Comparison of ENCODE assay signal across 1 cellular context in the genomic region with DNA sequence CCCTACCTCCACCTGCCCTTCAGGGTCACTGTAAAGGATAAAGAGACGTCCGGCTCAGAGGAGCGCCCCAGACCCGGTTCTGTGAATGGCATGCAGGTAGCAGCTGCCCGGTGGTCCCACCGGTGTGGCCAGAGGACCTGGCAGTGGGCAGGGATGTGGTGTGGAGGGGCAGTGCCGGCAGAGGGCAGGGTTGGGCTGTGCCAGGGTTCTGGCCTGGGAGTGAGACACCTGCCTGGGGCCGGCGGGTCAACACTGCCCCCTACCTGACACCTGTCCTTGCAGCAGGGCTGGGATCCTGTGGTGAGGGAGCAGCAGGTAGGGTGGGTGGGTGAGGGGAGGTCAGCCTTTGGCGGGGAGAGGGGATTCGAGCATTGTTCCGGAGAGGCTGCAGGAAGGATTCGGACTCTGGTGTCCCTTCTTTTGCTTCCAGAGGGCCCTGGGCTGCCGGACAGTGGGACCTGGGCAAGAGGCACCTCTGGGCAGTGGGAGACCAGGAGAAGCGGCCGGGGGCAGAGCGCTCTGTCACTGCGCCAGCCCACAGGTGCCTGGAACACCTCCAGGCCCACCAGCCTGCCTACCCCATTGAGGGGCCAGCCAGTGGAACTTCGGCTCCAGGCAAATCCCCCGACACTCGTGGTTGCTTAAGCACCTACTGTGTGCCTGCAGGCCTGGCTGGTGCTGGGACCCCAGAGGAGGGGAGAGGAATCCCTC.
A peak's percentile ranks its signal among the peaks of the same experiment; 100 is the strongest.
TF ChIP-seq lines count a peak whose summit lies in the region.

No MANE protein-coding gene starts in this region.

TF ChIP-seq in HepG2, 621 proteins besides CTCF, POLR2A, EP300 and RAD21 (continued from another document and continues in another):
- TF ChIP-seq, protein P1, sequence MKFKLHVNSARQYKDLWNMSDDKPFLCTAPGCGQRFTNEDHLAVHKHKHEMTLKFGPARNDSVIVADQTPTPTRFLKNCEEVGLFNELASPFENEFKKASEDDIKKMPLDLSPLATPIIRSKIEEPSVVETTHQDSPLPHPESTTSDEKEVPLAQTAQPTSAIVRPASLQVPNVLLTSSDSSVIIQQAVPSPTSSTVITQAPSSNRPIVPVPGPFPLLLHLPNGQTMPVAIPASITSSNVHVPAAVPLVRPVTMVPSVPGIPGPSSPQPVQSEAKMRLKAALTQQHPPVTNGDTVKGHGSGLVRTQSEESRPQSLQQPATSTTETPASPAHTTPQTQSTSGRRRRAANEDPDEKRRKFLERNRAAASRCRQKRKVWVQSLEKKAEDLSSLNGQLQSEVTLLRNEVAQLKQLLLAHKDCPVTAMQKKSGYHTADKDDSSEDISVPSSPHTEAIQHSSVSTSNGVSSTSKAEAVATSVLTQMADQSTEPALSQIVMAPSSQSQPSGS (CRISPR knock-in tag; IDR thresholded peaks at IDR 0.05), result peak; percentile 46; the same call in 1 of the 2 replicates
- TF ChIP-seq ZNF530 (CRISPR knock-in tag; IDR thresholded peaks at IDR 0.05; ENCODE audit: low read depth), result no peak
- TF ChIP-seq ZNF556 (CRISPR knock-in tag; IDR thresholded peaks at IDR 0.05; ENCODE audit: borderline replicate concordance), result no peak
- peak; percentile 49 for TF ChIP-seq ZFX (CRISPR knock-in tag; IDR thresholded peaks at IDR 0.05; ENCODE audit: low read depth)
- TF ChIP-seq ZNF496 (CRISPR knock-in tag; IDR thresholded peaks at IDR 0.05; ENCODE audit: insufficient replicate concordance), result no peak
- TF ChIP-seq HDAC2 (CRISPR knock-in tag; IDR thresholded peaks at IDR 0.05), result peak; percentile 46; the same call in 1 of the 2 replicates
- TF ChIP-seq CBX5 (CRISPR knock-in tag; IDR thresholded peaks at IDR 0.05; ENCODE audit: borderline replicate concordance), result peak; percentile 72; the same call in 1 of the 2 replicates
- TF ChIP-seq GABPA (IDR thresholded peaks at IDR 0.05; ENCODE audit: low read depth, low read length), result no peak
- TF ChIP-seq GABPA (CRISPR knock-in tag; IDR thresholded peaks at IDR 0.05; ENCODE audit: low read depth), result 0 out of 2 replicates have a peak, but pooled peaks have one; percentile 10
- TF ChIP-seq PHF8 (CRISPR knock-in tag; IDR thresholded peaks at IDR 0.05), result no peak
- TF ChIP-seq GABPB1 (CRISPR knock-in tag; IDR thresholded peaks at IDR 0.05), result peak; percentile 32; the same call in 1 of the 2 replicates
- 0 out of 2 replicates have a peak, but pooled peaks have one; percentile 66 for TF ChIP-seq ZNF619 (CRISPR knock-in tag; IDR thresholded peaks at IDR 0.05)
- no peak for TF ChIP-seq ZNF3 (CRISPR knock-in tag; IDR thresholded peaks at IDR 0.05)
- TF ChIP-seq, protein P2, sequence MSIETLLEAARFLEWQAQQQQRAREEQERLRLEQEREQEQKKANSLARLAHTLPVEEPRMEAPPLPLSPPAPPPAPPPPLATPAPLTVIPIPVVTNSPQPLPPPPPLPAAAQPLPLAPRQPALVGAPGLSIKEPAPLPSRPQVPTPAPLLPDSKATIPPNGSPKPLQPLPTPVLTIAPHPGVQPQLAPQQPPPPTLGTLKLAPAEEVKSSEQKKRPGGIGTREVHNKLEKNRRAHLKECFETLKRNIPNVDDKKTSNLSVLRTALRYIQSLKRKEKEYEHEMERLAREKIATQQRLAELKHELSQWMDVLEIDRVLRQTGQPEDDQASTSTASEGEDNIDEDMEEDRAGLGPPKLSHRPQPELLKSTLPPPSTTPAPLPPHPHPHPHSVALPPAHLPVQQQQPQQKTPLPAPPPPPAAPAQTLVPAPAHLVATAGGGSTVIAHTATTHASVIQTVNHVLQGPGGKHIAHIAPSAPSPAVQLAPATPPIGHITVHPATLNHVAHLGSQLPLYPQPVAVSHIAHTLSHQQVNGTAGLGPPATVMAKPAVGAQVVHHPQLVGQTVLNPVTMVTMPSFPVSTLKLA (IDR thresholded peaks at IDR 0.05), result no peak
- TF ChIP-seq STAG1 (CRISPR knock-in tag; IDR thresholded peaks at IDR 0.05), result peak; percentile 90
- TF ChIP-seq SOX5 (CRISPR knock-in tag; IDR thresholded peaks at IDR 0.05; ENCODE audit: borderline replicate concordance), result peak; percentile 32; the same call in 1 of the 2 replicates
- TF ChIP-seq, protein P3, sequence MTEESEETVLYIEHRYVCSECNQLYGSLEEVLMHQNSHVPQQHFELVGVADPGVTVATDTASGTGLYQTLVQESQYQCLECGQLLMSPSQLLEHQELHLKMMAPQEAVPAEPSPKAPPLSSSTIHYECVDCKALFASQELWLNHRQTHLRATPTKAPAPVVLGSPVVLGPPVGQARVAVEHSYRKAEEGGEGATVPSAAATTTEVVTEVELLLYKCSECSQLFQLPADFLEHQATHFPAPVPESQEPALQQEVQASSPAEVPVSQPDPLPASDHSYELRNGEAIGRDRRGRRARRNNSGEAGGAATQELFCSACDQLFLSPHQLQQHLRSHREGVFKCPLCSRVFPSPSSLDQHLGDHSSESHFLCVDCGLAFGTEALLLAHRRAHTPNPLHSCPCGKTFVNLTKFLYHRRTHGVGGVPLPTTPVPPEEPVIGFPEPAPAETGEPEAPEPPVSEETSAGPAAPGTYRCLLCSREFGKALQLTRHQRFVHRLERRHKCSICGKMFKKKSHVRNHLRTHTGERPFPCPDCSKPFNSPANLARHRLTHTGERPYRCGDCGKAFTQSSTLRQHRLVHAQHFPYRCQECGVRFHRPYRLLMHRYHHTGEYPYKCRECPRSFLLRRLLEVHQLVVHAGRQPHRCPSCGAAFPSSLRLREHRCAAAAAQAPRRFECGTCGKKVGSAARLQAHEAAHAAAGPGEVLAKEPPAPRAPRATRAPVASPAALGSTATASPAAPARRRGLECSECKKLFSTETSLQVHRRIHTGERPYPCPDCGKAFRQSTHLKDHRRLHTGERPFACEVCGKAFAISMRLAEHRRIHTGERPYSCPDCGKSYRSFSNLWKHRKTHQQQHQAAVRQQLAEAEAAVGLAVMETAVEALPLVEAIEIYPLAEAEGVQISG (CRISPR knock-in tag; IDR thresholded peaks at IDR 0.05), result 0 out of 2 replicates have a peak, but pooled peaks have one; percentile 13
- TF ChIP-seq ZKSCAN1 (IDR thresholded peaks at IDR 0.05; ENCODE audit: low read length), result peak; percentile 74; the same call in 1 of the 2 replicates
- TF ChIP-seq, protein P4, sequence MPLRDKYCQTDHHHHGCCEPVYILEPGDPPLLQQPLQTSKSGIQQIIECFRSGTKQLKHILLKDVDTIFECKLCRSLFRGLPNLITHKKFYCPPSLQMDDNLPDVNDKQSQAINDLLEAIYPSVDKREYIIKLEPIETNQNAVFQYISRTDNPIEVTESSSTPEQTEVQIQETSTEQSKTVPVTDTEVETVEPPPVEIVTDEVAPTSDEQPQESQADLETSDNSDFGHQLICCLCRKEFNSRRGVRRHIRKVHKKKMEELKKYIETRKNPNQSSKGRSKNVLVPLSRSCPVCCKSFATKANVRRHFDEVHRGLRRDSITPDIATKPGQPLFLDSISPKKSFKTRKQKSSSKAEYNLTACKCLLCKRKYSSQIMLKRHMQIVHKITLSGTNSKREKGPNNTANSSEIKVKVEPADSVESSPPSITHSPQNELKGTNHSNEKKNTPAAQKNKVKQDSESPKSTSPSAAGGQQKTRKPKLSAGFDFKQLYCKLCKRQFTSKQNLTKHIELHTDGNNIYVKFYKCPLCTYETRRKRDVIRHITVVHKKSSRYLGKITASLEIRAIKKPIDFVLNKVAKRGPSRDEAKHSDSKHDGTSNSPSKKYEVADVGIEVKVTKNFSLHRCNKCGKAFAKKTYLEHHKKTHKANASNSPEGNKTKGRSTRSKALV (CRISPR knock-in tag; IDR thresholded peaks at IDR 0.05), result 0 out of 2 replicates have a peak, but pooled peaks have one; percentile 59
- 0 out of 2 replicates have a peak, but pooled peaks have one; percentile 15 for TF ChIP-seq ZFP90 (CRISPR knock-in tag; IDR thresholded peaks at IDR 0.05; ENCODE audit: borderline replicate concordance)
- TF ChIP-seq ZNF205 (CRISPR knock-in tag; IDR thresholded peaks at IDR 0.05), result 0 out of 2 replicates have a peak, but pooled peaks have one; percentile 52
- TF ChIP-seq, protein P5, sequence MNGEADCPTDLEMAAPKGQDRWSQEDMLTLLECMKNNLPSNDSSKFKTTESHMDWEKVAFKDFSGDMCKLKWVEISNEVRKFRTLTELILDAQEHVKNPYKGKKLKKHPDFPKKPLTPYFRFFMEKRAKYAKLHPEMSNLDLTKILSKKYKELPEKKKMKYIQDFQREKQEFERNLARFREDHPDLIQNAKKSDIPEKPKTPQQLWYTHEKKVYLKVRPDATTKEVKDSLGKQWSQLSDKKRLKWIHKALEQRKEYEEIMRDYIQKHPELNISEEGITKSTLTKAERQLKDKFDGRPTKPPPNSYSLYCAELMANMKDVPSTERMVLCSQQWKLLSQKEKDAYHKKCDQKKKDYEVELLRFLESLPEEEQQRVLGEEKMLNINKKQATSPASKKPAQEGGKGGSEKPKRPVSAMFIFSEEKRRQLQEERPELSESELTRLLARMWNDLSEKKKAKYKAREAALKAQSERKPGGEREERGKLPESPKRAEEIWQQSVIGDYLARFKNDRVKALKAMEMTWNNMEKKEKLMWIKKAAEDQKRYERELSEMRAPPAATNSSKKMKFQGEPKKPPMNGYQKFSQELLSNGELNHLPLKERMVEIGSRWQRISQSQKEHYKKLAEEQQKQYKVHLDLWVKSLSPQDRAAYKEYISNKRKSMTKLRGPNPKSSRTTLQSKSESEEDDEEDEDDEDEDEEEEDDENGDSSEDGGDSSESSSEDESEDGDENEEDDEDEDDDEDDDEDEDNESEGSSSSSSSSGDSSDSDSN (CRISPR knock-in tag; IDR thresholded peaks at IDR 0.05), result 0 out of 2 replicates have a peak, but pooled peaks have one; percentile 21
- TF ChIP-seq ZSCAN25 (CRISPR knock-in tag; IDR thresholded peaks at IDR 0.05), result peak; percentile 97
- peak; percentile 17; the same call in 1 of the 2 replicates for TF ChIP-seq NCOA2 (CRISPR knock-in tag; IDR thresholded peaks at IDR 0.05)
- TF ChIP-seq, protein P6, sequence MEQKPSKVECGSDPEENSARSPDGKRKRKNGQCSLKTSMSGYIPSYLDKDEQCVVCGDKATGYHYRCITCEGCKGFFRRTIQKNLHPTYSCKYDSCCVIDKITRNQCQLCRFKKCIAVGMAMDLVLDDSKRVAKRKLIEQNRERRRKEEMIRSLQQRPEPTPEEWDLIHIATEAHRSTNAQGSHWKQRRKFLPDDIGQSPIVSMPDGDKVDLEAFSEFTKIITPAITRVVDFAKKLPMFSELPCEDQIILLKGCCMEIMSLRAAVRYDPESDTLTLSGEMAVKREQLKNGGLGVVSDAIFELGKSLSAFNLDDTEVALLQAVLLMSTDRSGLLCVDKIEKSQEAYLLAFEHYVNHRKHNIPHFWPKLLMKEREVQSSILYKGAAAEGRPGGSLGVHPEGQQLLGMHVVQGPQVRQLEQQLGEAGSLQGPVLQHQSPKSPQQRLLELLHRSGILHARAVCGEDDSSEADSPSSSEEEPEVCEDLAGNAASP (CRISPR knock-in tag; IDR thresholded peaks at IDR 0.05; ENCODE audit: borderline replicate concordance), result peak; percentile 37; the same call in 1 of the 2 replicates
- 0 out of 2 replicates have a peak, but pooled peaks have one; percentile 15 for TF ChIP-seq KAT8 (CRISPR knock-in tag; IDR thresholded peaks at IDR 0.05)
- TF ChIP-seq, protein P7, sequence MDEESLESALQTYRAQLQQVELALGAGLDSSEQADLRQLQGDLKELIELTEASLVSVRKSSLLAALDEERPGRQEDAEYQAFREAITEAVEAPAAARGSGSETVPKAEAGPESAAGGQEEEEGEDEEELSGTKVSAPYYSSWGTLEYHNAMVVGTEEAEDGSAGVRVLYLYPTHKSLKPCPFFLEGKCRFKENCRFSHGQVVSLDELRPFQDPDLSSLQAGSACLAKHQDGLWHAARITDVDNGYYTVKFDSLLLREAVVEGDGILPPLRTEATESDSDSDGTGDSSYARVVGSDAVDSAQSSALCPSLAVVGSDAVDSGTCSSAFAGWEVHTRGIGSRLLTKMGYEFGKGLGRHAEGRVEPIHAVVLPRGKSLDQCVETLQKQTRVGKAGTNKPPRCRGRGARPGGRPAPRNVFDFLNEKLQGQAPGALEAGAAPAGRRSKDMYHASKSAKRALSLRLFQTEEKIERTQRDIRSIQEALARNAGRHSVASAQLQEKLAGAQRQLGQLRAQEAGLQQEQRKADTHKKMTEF (CRISPR knock-in tag; IDR thresholded peaks at IDR 0.05), result peak; percentile 55; the same call in 1 of the 2 replicates
- 0 out of 2 replicates have a peak, but pooled peaks have one; percentile 68 for TF ChIP-seq PCBP1 (IDR thresholded peaks at IDR 0.05; ENCODE audit: borderline replicate concordance, low read depth, low read length)
- no peak for TF ChIP-seq RBFOX2 (IDR thresholded peaks at IDR 0.05; ENCODE audit: low read depth, low read length)
- TF ChIP-seq SMAD1 (CRISPR knock-in tag; IDR thresholded peaks at IDR 0.05; ENCODE audit: borderline replicate concordance, low read depth), result 0 out of 2 replicates have a peak, but pooled peaks have one; percentile 59
- no peak for TF ChIP-seq CHD4 (IDR thresholded peaks at IDR 0.05; ENCODE audit: borderline replicate concordance, low read length)
- no peak for TF ChIP-seq ZNF550 (CRISPR knock-in tag; IDR thresholded peaks at IDR 0.05; ENCODE audit: borderline replicate concordance)
- TF ChIP-seq, protein P8, sequence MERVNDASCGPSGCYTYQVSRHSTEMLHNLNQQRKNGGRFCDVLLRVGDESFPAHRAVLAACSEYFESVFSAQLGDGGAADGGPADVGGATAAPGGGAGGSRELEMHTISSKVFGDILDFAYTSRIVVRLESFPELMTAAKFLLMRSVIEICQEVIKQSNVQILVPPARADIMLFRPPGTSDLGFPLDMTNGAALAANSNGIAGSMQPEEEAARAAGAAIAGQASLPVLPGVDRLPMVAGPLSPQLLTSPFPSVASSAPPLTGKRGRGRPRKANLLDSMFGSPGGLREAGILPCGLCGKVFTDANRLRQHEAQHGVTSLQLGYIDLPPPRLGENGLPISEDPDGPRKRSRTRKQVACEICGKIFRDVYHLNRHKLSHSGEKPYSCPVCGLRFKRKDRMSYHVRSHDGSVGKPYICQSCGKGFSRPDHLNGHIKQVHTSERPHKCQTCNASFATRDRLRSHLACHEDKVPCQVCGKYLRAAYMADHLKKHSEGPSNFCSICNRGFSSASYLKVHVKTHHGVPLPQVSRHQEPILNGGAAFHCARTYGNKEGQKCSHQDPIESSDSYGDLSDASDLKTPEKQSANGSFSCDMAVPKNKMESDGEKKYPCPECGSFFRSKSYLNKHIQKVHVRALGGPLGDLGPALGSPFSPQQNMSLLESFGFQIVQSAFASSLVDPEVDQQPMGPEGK (CRISPR knock-in tag; IDR thresholded peaks at IDR 0.05), result peak; percentile 42; the same call in 1 of the 2 replicates
- TF ChIP-seq MTA1 (CRISPR knock-in tag; IDR thresholded peaks at IDR 0.05; ENCODE audit: borderline replicate concordance), result no peak
- TF ChIP-seq ZNF552 (CRISPR knock-in tag; IDR thresholded peaks at IDR 0.05; ENCODE audit: borderline replicate concordance), result no peak
- no peak for TF ChIP-seq ZNF225 (CRISPR knock-in tag; IDR thresholded peaks at IDR 0.05)
- TF ChIP-seq KDM2A (CRISPR knock-in tag; IDR thresholded peaks at IDR 0.05; ENCODE audit: borderline replicate concordance, low read depth), result peak; percentile 72
- TF ChIP-seq ZFP41 (CRISPR knock-in tag; IDR thresholded peaks at IDR 0.05; ENCODE audit: borderline replicate concordance), result peak; percentile 59; the same call in 1 of the 2 replicates
- no peak for TF ChIP-seq ZNF7 (CRISPR knock-in tag; IDR thresholded peaks at IDR 0.05)
- TF ChIP-seq FOXA1 (IDR thresholded peaks at IDR 0.05), result no peak
- 0 out of 2 replicates have a peak, but pooled peaks have one; percentile 15 for TF ChIP-seq FOXA1 (CRISPR knock-in tag; IDR thresholded peaks at IDR 0.05)
- 0 out of 2 replicates have a peak, but pooled peaks have one; percentile 30 for TF ChIP-seq SIN3B (IDR thresholded peaks at IDR 0.05; ENCODE audit: low read length)
- no peak for TF ChIP-seq HNRNPH1 (optimal IDR thresholded peaks at IDR 0.05; ENCODE audit: low read depth, low read length)
- 0 out of 2 replicates have a peak, but pooled peaks have one; percentile 21 for TF ChIP-seq THAP11 (CRISPR knock-in tag; IDR thresholded peaks at IDR 0.05)
- peak; percentile 56 for TF ChIP-seq SALL1 (CRISPR knock-in tag; IDR thresholded peaks at IDR 0.05)
- no peak; the same call in 1 of the 2 replicates for TF ChIP-seq NFKB2 (CRISPR knock-in tag; IDR thresholded peaks at IDR 0.05; ENCODE audit: borderline replicate concordance)
- TF ChIP-seq KLF16 (CRISPR knock-in tag; IDR thresholded peaks at IDR 0.05), result 0 out of 4 replicates have a peak, but pooled peaks of 1 of the 2 experiments have one; percentile 21
